Comparison of ENCODE assay signal across 8 cellular contexts in genomic region chr3:38137615-38138346, GRCh38. TPM values are rescaled to one million over a fixed set of nuclear protein-coding genes. Genes with fewer than 3 reads are reported as not detected.
DNase-seq lines count a peak whose midpoint lies in the region; ATAC-seq and TF ChIP-seq lines count a peak whose summit lies in the region.

No MANE protein-coding gene starts in this region.

- peak overlapping the region; percentile 26 for H3K27ac ChIP-seq in cardiac muscle cell
- peak overlapping the region; percentile 86 for H3K27ac ChIP-seq in VCaP
- peak overlapping the region; percentile 76 for H3K27ac ChIP-seq in endodermal cell (ENCODE audit: low read depth, low read length)
- H3K27ac ChIP-seq in neural cell (ENCODE audit: low read length) = peak overlapping the region; percentile 47

- H3K9ac ChIP-seq in endodermal cell (ENCODE audit: extremely low read depth, low read length, poor library complexity, severe bottlenecking) (peak overlapping the region; percentile 62), neural cell (ENCODE audit: low read length) (peak overlapping the region; percentile 80)

- no peaks in the 10 kb centered on the region for H3K9me3 ChIP-seq in cardiac muscle cell (ENCODE audit: low read depth)
- no peaks in the 10 kb centered on the region for H3K9me3 ChIP-seq in endodermal cell (ENCODE audit: control insufficient read depth, low read length)
- no peaks in the 10 kb centered on the region for H3K9me3 ChIP-seq in neural cell (ENCODE audit: low read length)

- no peaks in the 10 kb centered on the region for H3K9me2 ChIP-seq in neural cell (ENCODE audit: insufficient read depth, low read length)

- H3K27me3 ChIP-seq in cardiac muscle cell = peaks cover 9% of the 10 kb centered on the region
- no peaks in the 10 kb centered on the region for H3K27me3 ChIP-seq in endodermal cell (ENCODE audit: control insufficient read depth, insufficient read depth, low read length, poor library complexity, severe bottlenecking)
- H3K27me3 ChIP-seq in neural cell (ENCODE audit: insufficient read depth, low read depth, low read length) = peaks cover 20% of the 10 kb centered on the region

- no peak for TF ChIP-seq CTCF in cardiac muscle cell (IDR thresholded peaks at IDR 0.05; ENCODE audit: low read depth, low read length)
- no peak for TF ChIP-seq CTCF in VCaP (conservative IDR thresholded peaks at IDR 0.05)
- peak; percentile 68 for TF ChIP-seq CTCF in endodermal cell (conservative IDR thresholded peaks at IDR 0.05)
- no peak for TF ChIP-seq CTCF in neural cell (IDR thresholded peaks at IDR 0.05; ENCODE audit: poor library complexity, severe bottlenecking)

- H2AFZ ChIP-seq in neural cell (ENCODE audit: low read depth, low read length) = peak overlapping the region; percentile 95

- peak overlapping the region; percentile 92 for H3K27ac Mint-ChIP-seq in endodermal cell

- peaks cover 27% of the 10 kb centered on the region for H3K36me3 Mint-ChIP-seq in endodermal cell (ENCODE audit: low read depth)

- peaks cover 31% of the 10 kb centered on the region for H3K4me1 Mint-ChIP-seq in endodermal cell

- ATAC-seq in Right ventricle myocardium superior (ENCODE audit: poor library complexity) (no peak), GM19328 (IDR thresholded peaks at IDR 0.05; ENCODE audit: unreplicated experiment) (no peak)

- H3K4me3 Mint-ChIP-seq in endodermal cell = peak overlapping the region; percentile 85

- no peaks in the 10 kb centered on the region for H4K20me1 ChIP-seq in neural cell (ENCODE audit: insufficient read depth)

- no peak for TF ChIP-seq RAD21 in neural cell (conservative IDR thresholded peaks at IDR 0.05)

- peaks cover 7% of the 10 kb centered on the region for H3K79me2 ChIP-seq in neural cell (replicated peaks; ENCODE audit: insufficient read depth, low read length)

- H3K4me1 ChIP-seq in cardiac muscle cell (ENCODE audit: low read depth) = peaks cover 11% of the 10 kb centered on the region
- H3K4me1 ChIP-seq in endodermal cell (ENCODE audit: control insufficient read depth, insufficient read depth, low read length) = peaks cover 9% of the 10 kb centered on the region

- H3K36me3 ChIP-seq in cardiac muscle cell (peaks cover 8% of the 10 kb centered on the region), endodermal cell (ENCODE audit: control insufficient read depth, insufficient read depth, low read length) (peaks cover 30% of the 10 kb centered on the region), neural cell (ENCODE audit: insufficient read depth, low read length) (no peaks in the 10 kb centered on the region)

- intact Hi-C loops in Right ventricle myocardium superior (cut with DNase I) = loop anchor here (2.0 kb wide), 1 partner anchor 27 kb away; the partner anchor contains the start of gene OXSR1

- H3K4me3 ChIP-seq in cardiac muscle cell (peak overlapping the region; percentile 28), endodermal cell (ENCODE audit: low read length) (peak overlapping the region; percentile 88), neural cell (ENCODE audit: low read length) (peak overlapping the region; percentile 93)

- peak overlapping the region; percentile 96 for H3K4me2 ChIP-seq in neural cell (ENCODE audit: low read length)

- H3K9me3 Mint-ChIP-seq in endodermal cell = no peaks in the 10 kb centered on the region

- no peak for TF ChIP-seq EP300 in neural cell (conservative IDR thresholded peaks at IDR 0.05; ENCODE audit: poor library complexity, severe bottlenecking)

- DNase-seq in cardiac muscle cell (ENCODE audit: low read depth in 1 of 2, low spot score in 1 of 2) (no peak), Right ventricle myocardium superior (no peak), endodermal cell (peak; percentile 79), NCI-H226 (no peak), NCI-H1092 (lab: John Stamatoyannopoulos, UW) (no peak)

- no peaks in the 10 kb centered on the region for H3K27me3 Mint-ChIP-seq in endodermal cell (ENCODE audit: insufficient read depth)

- 14 to 31% methylated on average over 12 to 22 of the region's 22 CpGs for WGBS in endodermal cell (ENCODE audit: insufficient coverage in 1 of 2, insufficient read length in 1 of 2), 2 experiments

- H3F3A ChIP-seq in neural cell (ENCODE audit: insufficient read depth, low read length, poor library complexity, severe bottlenecking) = no peaks in the 10 kb centered on the region

TF ChIP-seq in neural cell, 6 proteins besides CTCF, POLR2A, EP300 and RAD21:
- TF ChIP-seq EZH2 (IDR thresholded peaks at IDR 0.05; ENCODE audit: borderline replicate concordance, insufficient read depth, low read length, poor library complexity, severe bottlenecking) = no peak
- no peak for TF ChIP-seq REST (IDR thresholded peaks at IDR 0.05; ENCODE audit: borderline replicate concordance)
- TF ChIP-seq TAF1 (IDR thresholded peaks at IDR 0.05; ENCODE audit: low read depth) = peak; percentile 1
- no peak for TF ChIP-seq SMC3 (conservative IDR thresholded peaks at IDR 0.05; ENCODE audit: poor library complexity)
TF ChIP-seq in neural cell: peak in this region for 1.

RNA-seq across cellular contexts. Expression of gene MYD88, which starts 0.7 kb away (rescaled TPM):
- total RNA-seq in cardiac muscle cell (2.1 and 2.5 TPM in 2 replicates), Right ventricle myocardium superior (7.3 TPM), endodermal cell (10 to 100 TPM; 16.2 to 18.8 TPM)
- polyA plus RNA-seq in cardiac muscle cell (7.2 and 7.7 TPM in 2 replicates), neural cell (0.14 TPM in 1 of 2 replicates, not detected in the other)
- polyA plus RNA-seq in endodermal cell (2013, experiment 1 of 2) = 21.5 TPM
- 22.1 TPM for polyA plus RNA-seq in endodermal cell (2013, experiment 2 of 2)
- 0.69 TPM in 1 of 2 replicates, not detected in the other for polyA minus RNA-seq in neural cell

RNA-seq across cellular contexts. Expression of gene ACAA1, which starts 0.9 kb away (rescaled TPM):
- 62.8 and 63.1 TPM in 2 replicates for total RNA-seq in cardiac muscle cell
- 87.9 and 104 TPM in 2 replicates for polyA plus RNA-seq in cardiac muscle cell
- 111 TPM for total RNA-seq in Right ventricle myocardium superior
- total RNA-seq in endodermal cell = 10 to 100 TPM; 40.1 to 43.7 TPM
- 26.1 TPM for polyA plus RNA-seq in endodermal cell (2013, experiment 1 of 2)
- 20.7 TPM for polyA plus RNA-seq in endodermal cell (2013, experiment 2 of 2)
- polyA plus RNA-seq in neural cell = 59.1 and 66.2 TPM in 2 replicates
- 32.5 and 41.1 TPM in 2 replicates for polyA minus RNA-seq in neural cell

RNA-seq across cellular contexts. Expression of gene OXSR1, which starts 27.6 kb away (rescaled TPM):
- total RNA-seq in cardiac muscle cell (24.4 and 34.1 TPM in 2 replicates), Right ventricle myocardium superior (24.0 TPM), endodermal cell (10 to 100 TPM; 41.9 to 55.5 TPM)
- polyA plus RNA-seq in cardiac muscle cell (20.6 and 24.2 TPM in 2 replicates), neural cell (49.9 and 50.8 TPM in 2 replicates)
- polyA plus RNA-seq in endodermal cell (2013, experiment 1 of 2) = 51.1 TPM
- 48.7 TPM for polyA plus RNA-seq in endodermal cell (2013, experiment 2 of 2)
- 74.7 and 80.3 TPM in 2 replicates for polyA minus RNA-seq in neural cell

Comparison
In these comparisons a context has a peak if more than half of its experiments do, and no peak if none do; other contexts are left out.
1. H3K27ac ChIP-seq: peak in every context shown above with its lines; median percentile 86 in VCaP; 76 in endodermal cell; 47 in neural cell; 26 in cardiac muscle cell.
2. H3K4me3 ChIP-seq: peak in every context shown above with its lines; median percentile 93 in neural cell; 88 in endodermal cell; 28 in cardiac muscle cell.